8 cellular contexts compared by ENCODE assay signal in the genomic region with DNA sequence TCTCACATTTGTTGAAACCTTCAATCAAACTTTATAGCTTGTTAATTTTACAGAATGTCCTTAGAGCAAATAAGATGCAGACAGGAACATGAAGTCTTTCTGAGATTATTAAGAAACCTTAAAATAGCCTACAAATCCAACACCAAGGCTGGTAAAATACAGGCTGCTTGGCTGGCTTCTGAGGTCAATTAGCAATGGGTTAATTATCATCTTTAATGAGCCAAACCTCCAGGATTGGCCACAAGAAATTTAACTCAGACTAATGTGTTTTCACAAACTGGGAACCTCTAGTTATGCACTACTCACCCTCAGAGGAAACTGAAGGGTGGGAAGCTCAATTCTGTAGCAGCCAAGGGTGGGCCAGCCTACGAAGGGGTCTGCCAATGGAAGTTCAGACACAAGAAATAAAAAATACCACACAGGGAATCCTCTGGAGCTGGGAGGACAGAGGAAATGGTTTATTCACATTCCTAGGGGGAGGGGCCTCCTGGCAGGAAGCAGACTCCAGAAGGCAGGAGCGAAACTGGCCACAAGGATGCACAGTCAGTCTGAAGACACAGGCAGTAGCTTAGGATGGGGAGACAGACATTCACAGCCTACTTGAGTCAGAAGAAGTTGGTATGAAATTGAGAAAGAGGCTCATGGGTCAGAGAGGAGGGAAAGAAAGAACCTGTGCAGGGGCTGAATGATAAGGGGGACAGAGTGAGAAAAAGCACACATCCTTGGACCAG. TPM values are rescaled to one million over a fixed set of nuclear protein-coding genes. Genes with fewer than 3 reads are reported as not detected.
DNase-seq lines count a peak whose midpoint lies in the region; ATAC-seq and TF ChIP-seq lines count a peak whose summit lies in the region.

No MANE protein-coding gene starts in this region.

- CTCF ChIA-PET in mammary epithelial cell (lab: Charles Lee; ENCODE audit: low non-redundant PET): no interaction called here

- intact Hi-C loops in mammary epithelial cell (cut with micrococcal nuclease): loop anchor here (1.0 to 10.0 kb wide), 2 partner anchors 64 to 153 kb away; no protein-coding TSS in a partner anchor
- intact Hi-C loops in right lobe of liver (cut with DNase I): no loop called here

- H3K36me3 ChIP-seq in BLaER1 (peaks cover 28% of the 10 kb centered on the region), KOPT-K1 (ENCODE audit: insufficient read depth, low read length) (peaks cover 9% of the 10 kb centered on the region; the same call in 1 of the 2 replicates), mammary epithelial cell (ENCODE audit: insufficient read depth, low read length) (no peaks in the 10 kb centered on the region), right lobe of liver (no peaks in the 10 kb centered on the region)

- H3K9ac ChIP-seq in BLaER1 (peak overlapping the region; percentile 81), mammary epithelial cell (ENCODE audit: insufficient read depth, low read length) (no peak overlapping the region)

- H3K4me3 ChIP-seq in BLaER1 (no peak overlapping the region; the same call in 1 of the 2 replicates), mammary epithelial cell (replicated peaks in 1 of 3; ENCODE audit: insufficient read depth in 1 of 3, low read depth in 2 of 3, low read length in 3 of 3) (no peak overlapping the region), right lobe of liver (no peak overlapping the region)

- H3K4me2 ChIP-seq in BLaER1 (peak overlapping the region; percentile 97), mammary epithelial cell (ENCODE audit: insufficient read depth, low read depth, low read length) (no peak overlapping the region)

- peak overlapping the region; percentile 91 for H3K27ac ChIP-seq in BLaER1
- peak overlapping the region; percentile 89 for H3K27ac ChIP-seq in KOPT-K1 (ENCODE audit: low read depth, low read length, poor library complexity, severe bottlenecking)
- no peak overlapping the region for H3K27ac ChIP-seq in mammary epithelial cell (ENCODE audit: insufficient read depth, low read depth, low read length)
- H3K27ac ChIP-seq in right lobe of liver: peak overlapping the region in 2 of 3 donors; percentile 11 to 82

- H3K27me3 ChIP-seq in BLaER1 (no peaks in the 10 kb centered on the region), mammary epithelial cell (ENCODE audit: insufficient read depth, low read length) (no peaks in the 10 kb centered on the region), right lobe of liver (no peaks in the 10 kb centered on the region)

- TF ChIP-seq CTCF in mammary epithelial cell (conservative IDR thresholded peaks at IDR 0.05 in 1 of 2, IDR thresholded peaks at IDR 0.05 in 1 of 2; ENCODE audit: extremely low read depth in 1 of 2, insufficient read depth in 1 of 2, low read depth in 1 of 2, low read length in 2 of 2) (peak; percentile 22 to 33), right lobe of liver (IDR thresholded peaks at IDR 0.05) (peak in 1 of 4 donors; percentile 11)

- H3K4me1 ChIP-seq in BLaER1: peaks cover 69% of the 10 kb centered on the region
- peaks cover 14% of the 10 kb centered on the region for H3K4me1 ChIP-seq in mammary epithelial cell (ENCODE audit: insufficient read depth, low read length)
- peaks cover 0 to 28% (median 7%) of the 10 kb centered on the region in 4 donors for H3K4me1 ChIP-seq in right lobe of liver

- H2AFZ ChIP-seq in mammary epithelial cell (ENCODE audit: low read depth, low read length): peak overlapping the region; percentile 15

- H4K20me1 ChIP-seq in BLaER1 (no peaks in the 10 kb centered on the region), mammary epithelial cell (ENCODE audit: insufficient read depth, low read length) (no peaks in the 10 kb centered on the region)

- no TSS peak for BruUV-seq in mammary epithelial cell (replicated peaks; lab: Mats Ljungman, UMichigan)

- no peaks in the 10 kb centered on the region for H3K79me2 ChIP-seq in mammary epithelial cell (ENCODE audit: insufficient read depth, low read length)

- TF ChIP-seq POLR2A in right lobe of liver (IDR thresholded peaks at IDR 0.05): no peak

- in situ Hi-C loops in mammary epithelial cell (cut with MboI; ENCODE audit: low sequenced_read_pairs in 2 of 2): no loop called here

- H3K9me3 ChIP-seq in BLaER1: no peaks in the 10 kb centered on the region
- no peaks in the 10 kb centered on the region for H3K9me3 ChIP-seq in KOPT-K1 (ENCODE audit: insufficient read depth, low read length, poor library complexity, severe bottlenecking)
- H3K9me3 ChIP-seq in mammary epithelial cell (replicated peaks; ENCODE audit: insufficient read depth, low read length): no peaks in the 10 kb centered on the region
- H3K9me3 ChIP-seq in right lobe of liver: no peaks in the 10 kb centered on the region

- dilution Hi-C loops in mammary epithelial cell (cut with HindIII; ENCODE audit: low sequenced_read_pairs): no loop called here

- DNase-seq in mammary epithelial cell (peak; percentile 68), right lobe of liver (no peak), NCI-H82 treated with DMSO at 0.1 percent for 48 hours (lab: John Stamatoyannopoulos, UW; ENCODE audit: unreplicated experiment) (no peak), NCI-H2196 treated with DMSO at 0.1 percent for 48 hours (lab: John Stamatoyannopoulos, UW; ENCODE audit: unreplicated experiment) (no peak)
- no peak for DNase-seq in stimulated activated CD4-positive, alpha-beta T cell treated with anti-CD3 and anti-CD28 coated beads, Interleukin-2, amount 100 ng/mL, for 24 hours

- WGBS in mammary epithelial cell (ENCODE audit: low coverage, missing lambda C conversion rate): 11% methylated on average over 2 of the region's 2 CpGs
- WGBS in right lobe of liver (ENCODE audit: insufficient coverage, low coverage, low lambda C conversion rate, missing lambda C conversion rate): 60% methylated on average over 2 of the region's 2 CpGs

- peak in 3 of 4 donors; percentile 13 to 23 (median 23) for ATAC-seq in right lobe of liver
- no peak for ATAC-seq in GM21619 (IDR thresholded peaks at IDR 0.05; ENCODE audit: unreplicated experiment)

RNA-seq across cellular contexts. Expression of a gene that starts 36.1 kb away (rescaled TPM):
- total RNA-seq in mammary epithelial cell (1 to 10 TPM in 1 of 2 donors, under 1 TPM in 1; 0.67 to 1.3 TPM), right lobe of liver (10 to 100 TPM in 2 of 6 experiments, 1 to 10 TPM in 4; 4.7 to 14.8 (median 6.1) TPM)
- 0.20 TPM for polyA plus RNA-seq in mammary epithelial cell
- polyA minus RNA-seq in mammary epithelial cell: not detected

RNA-seq across cellular contexts. Expression of a gene that starts 49.1 kb away (rescaled TPM):
- 10 to 100 TPM; 44.1 to 65.7 TPM for total RNA-seq in mammary epithelial cell
- polyA plus RNA-seq in mammary epithelial cell: 68.4 TPM
- 28.3 TPM for polyA minus RNA-seq in mammary epithelial cell
- 10 to 100 TPM; 10.3 to 36.2 (median 14.8) TPM for total RNA-seq in right lobe of liver
